16 cellular contexts compared by ENCODE assay signal in the genomic region with DNA sequence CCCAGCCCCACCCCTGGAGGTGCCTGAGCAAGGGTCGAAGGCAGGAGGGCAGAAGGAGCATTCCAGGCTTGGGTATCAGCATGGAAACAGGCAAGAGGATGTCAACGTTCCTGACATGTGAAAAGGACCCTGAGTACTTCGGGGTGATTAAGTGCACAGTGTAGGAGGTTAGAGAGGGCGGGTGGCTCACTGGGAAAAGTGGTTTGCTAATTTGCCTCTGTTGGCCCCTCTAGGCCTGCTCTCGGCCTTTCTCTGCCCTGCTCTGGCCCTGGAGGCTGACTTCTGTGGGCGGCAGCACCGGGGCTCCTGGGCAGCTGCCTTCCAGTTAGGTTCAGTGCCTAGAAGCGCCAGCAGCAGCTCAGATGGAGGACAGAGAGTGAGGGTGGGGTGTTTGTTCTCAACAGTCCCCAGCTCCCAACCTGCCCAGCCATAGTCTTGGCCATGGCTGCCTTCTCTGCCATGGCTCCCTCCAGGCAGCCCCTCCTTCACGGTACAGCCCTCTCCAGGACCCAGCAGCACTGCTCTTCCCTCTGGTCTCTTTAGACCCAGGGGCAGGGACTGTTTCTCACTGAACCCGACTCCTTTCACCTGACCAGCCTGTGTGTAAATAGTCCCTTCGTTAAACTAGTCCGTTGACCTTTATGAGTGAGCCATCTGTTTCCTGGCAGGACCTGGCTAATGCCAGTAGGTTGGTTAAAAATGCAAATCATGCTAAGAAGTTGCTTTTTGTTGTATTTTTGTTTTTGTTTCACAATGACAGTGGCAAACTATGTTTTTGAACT.
DNase-seq lines count a peak whose midpoint lies in the region; ATAC-seq, FAIRE-seq and TF ChIP-seq lines count a peak whose summit lies in the region.
"Had no signal": no experiment of that assay in that cellular context is flagged by ENCODE, and none has a peak within 500 bp of the region (broad histone marks: within the 10 kb centered on the region; RNA-seq: fewer than 3 reads in every experiment).

No MANE protein-coding gene starts in this region.

- H3K9ac ChIP-seq in HepG2 (ENCODE audit: insufficient read depth, low read depth, low read length) (no peak overlapping the region), endodermal cell (ENCODE audit: extremely low read depth, low read length, poor library complexity, severe bottlenecking) (no peak overlapping the region)
- H3K9ac ChIP-seq: KMS-11 had no signal

- H3K4me3 Mint-ChIP-seq in natural killer cell treated with Interleukin-12 subunit alpha and Interleukin-12 subunit beta and Interleukin-15 and Interleukin-18, amount 100 ng/mL, for 72 hours: peak overlapping the region; percentile 19
- H3K4me3 Mint-ChIP-seq in natural killer cell: no peak overlapping the region
- no peak overlapping the region for H3K4me3 Mint-ChIP-seq in T-helper 2 cell treated with Interferon-gamma antibody and Interleukin-4, amounts not matched to agents 5 μg/mL and 100 μg/mL, for 36 hours
- H3K4me3 Mint-ChIP-seq in endodermal cell: no peak overlapping the region
- H3K4me3 Mint-ChIP-seq: activated naive CD8-positive, alpha-beta T cell treated with anti-CD3 and anti-CD28 coated beads, Interleukin-2, amount 10 ng/mL, durations not matched to agents 7 days and 5 days; memory B cell had no signal

- H3K79me2 ChIP-seq in HepG2 (ENCODE audit: insufficient read depth, low read length): no peaks in the 10 kb centered on the region

- BruUV-seq in Panc1 (replicated peaks; lab: Mats Ljungman, UMichigan) (no TSS peak), HepG2 (replicated peaks; lab: Mats Ljungman, UMichigan) (no TSS peak)

- H3K4me2 ChIP-seq in HepG2 (ENCODE audit: low read depth, low read length): peak overlapping the region; percentile 71
- H3K4me2 ChIP-seq: KMS-11 had no signal

- no peaks in the 10 kb centered on the region for H3K9me3 Mint-ChIP-seq in natural killer cell treated with Interleukin-12 subunit alpha and Interleukin-12 subunit beta and Interleukin-15 and Interleukin-18, amount 100 ng/mL, for 72 hours
- no peaks in the 10 kb centered on the region for H3K9me3 Mint-ChIP-seq in natural killer cell
- H3K9me3 Mint-ChIP-seq in T-helper 2 cell treated with Interferon-gamma antibody and Interleukin-4, amounts not matched to agents 5 μg/mL and 100 μg/mL, for 36 hours: no peaks in the 10 kb centered on the region
- H3K9me3 Mint-ChIP-seq in endodermal cell: no peaks in the 10 kb centered on the region
- H3K9me3 Mint-ChIP-seq: activated naive CD8-positive, alpha-beta T cell treated with anti-CD3 and anti-CD28 coated beads, Interleukin-2, amount 10 ng/mL, durations not matched to agents 7 days and 5 days; memory B cell had no signal

- intact Hi-C loops in natural killer cell (cut with micrococcal nuclease): no loop called here
- intact Hi-C loops in Panc1 (cut with micrococcal nuclease; ENCODE audit: unreplicated experiment): no loop called here
- intact Hi-C loops in HepG2 (cut with micrococcal nuclease; ENCODE audit: unreplicated experiment): no loop called here

- H3K36me3 Mint-ChIP-seq in natural killer cell treated with Interleukin-12 subunit alpha and Interleukin-12 subunit beta and Interleukin-15 and Interleukin-18, amount 100 ng/mL, for 72 hours: no peaks in the 10 kb centered on the region
- H3K36me3 Mint-ChIP-seq in natural killer cell (no peaks in the 10 kb centered on the region), endodermal cell (ENCODE audit: low read depth) (no peaks in the 10 kb centered on the region)
- no peaks in the 10 kb centered on the region for H3K36me3 Mint-ChIP-seq in T-helper 2 cell treated with Interferon-gamma antibody and Interleukin-4, amounts not matched to agents 5 μg/mL and 100 μg/mL, for 36 hours (ENCODE audit: low read depth)
- H3K36me3 Mint-ChIP-seq: activated naive CD8-positive, alpha-beta T cell treated with anti-CD3 and anti-CD28 coated beads, Interleukin-2, amount 10 ng/mL, durations not matched to agents 7 days and 5 days; memory B cell had no signal

- H3K4me1 Mint-ChIP-seq in natural killer cell treated with Interleukin-12 subunit alpha and Interleukin-12 subunit beta and Interleukin-15 and Interleukin-18, amount 100 ng/mL, for 72 hours (ENCODE audit: low read depth in 2 of 2): peaks cover 5 to 10% of the 10 kb centered on the region in 2 donors
- H3K4me1 Mint-ChIP-seq in natural killer cell (no peaks in the 10 kb centered on the region), endodermal cell (peaks cover 5% of the 10 kb centered on the region)
- peaks cover 4% of the 10 kb centered on the region for H3K4me1 Mint-ChIP-seq in T-helper 2 cell treated with Interferon-gamma antibody and Interleukin-4, amounts not matched to agents 5 μg/mL and 100 μg/mL, for 36 hours (ENCODE audit: low read depth)
- H3K4me1 Mint-ChIP-seq: activated naive CD8-positive, alpha-beta T cell treated with anti-CD3 and anti-CD28 coated beads, Interleukin-2, amount 10 ng/mL, durations not matched to agents 7 days and 5 days; memory B cell had no signal

- 34% methylated on average over 12 of the region's 12 CpGs for WGBS in HepG2 (ENCODE audit: low lambda C conversion rate)
- WGBS in endodermal cell (ENCODE audit: insufficient coverage in 1 of 2, insufficient read length in 1 of 2), 2 experiments: 65 to 80% methylated on average over 6 to 11 of the region's 12 CpGs

- H3K4me1 ChIP-seq in Panc1 (ENCODE audit: control insufficient read depth, insufficient read depth, low read length) (peaks cover 9% of the 10 kb centered on the region), HepG2 (ENCODE audit: insufficient read depth, low read length) (peaks cover 23% of the 10 kb centered on the region), endodermal cell (ENCODE audit: control insufficient read depth, insufficient read depth, low read length) (no peaks in the 10 kb centered on the region)

- DNase-seq in natural killer cell treated with Interleukin-12 subunit alpha and Interleukin-12 subunit beta and Interleukin-15 and Interleukin-18, amount 100 ng/mL, for 72 hours (ENCODE audit: low spot score): no peak
- DNase-seq in natural killer cell (no peak), Panc1 (ENCODE audit: low read depth, low spot score) (no peak), HepG2 (ENCODE audit: low spot score) (peak; percentile 21), endodermal cell (no peak)
- DNase-seq in NK-92 treated with Interleukin-12 subunit alpha and Interleukin-12 subunit beta, amount 100 ng/mL, for 24 hours (lab: John Stamatoyannopoulos, UW): no peak
- no peak for DNase-seq in T-helper 2 cell treated with Interferon-gamma antibody and Interleukin-4, amounts not matched to agents 5 μg/mL and 100 μg/mL, for 36 hours (ENCODE audit: low spot score)
- DNase-seq: activated CD4-positive, CD25-positive, alpha-beta regulatory T cell; activated naive CD8-positive, alpha-beta T cell treated with anti-CD3 and anti-CD28 coated beads, Interleukin-2, amount 10 ng/mL, durations not matched to agents 7 days and 5 days; NCI-H187 treated with DMSO at 0.1 percent for 48 hours; ovary; stimulated activated CD4-positive, alpha-beta T cell treated with anti-CD3 and anti-CD28 coated beads, Interleukin-15, amount 100 ng/mL, for 24 hours; SW 1271 had no signal

- CTCF ChIA-PET in Panc1 (lab: Charles Lee) (no interaction called here), HepG2 (lab: Yijun Ruan, JAX; ENCODE audit: low intra/inter-chr PET ratio, low total read pairs) (no interaction called here)

- H3K9me3 ChIP-seq in Panc1 (ENCODE audit: control insufficient read depth, insufficient read depth, low read depth, low read length) (no peaks in the 10 kb centered on the region), HepG2 (ENCODE audit: low read length) (no peaks in the 10 kb centered on the region), endodermal cell (ENCODE audit: control insufficient read depth, low read length) (no peaks in the 10 kb centered on the region)
- H3K9me3 ChIP-seq: ovary had no signal

- H3K4me3 ChIP-seq in Panc1 (ENCODE audit: low read depth in 2 of 2, low read length in 2 of 2) (no peak overlapping the region), HepG2 (replicated peaks in 1 of 3; ENCODE audit: insufficient read depth in 1 of 3, low read depth in 2 of 3, low read length in 3 of 3) (peak overlapping the region in 2 of 3 experiments; percentile 8 to 45; a peak in 2 of 6 replicates), endodermal cell (ENCODE audit: low read length) (no peak overlapping the region)
- H3K4me3 ChIP-seq: ovary had no signal

- H3K27ac ChIP-seq in Panc1 (ENCODE audit: low read length) (peak overlapping the region; percentile 30; the same call in 1 of the 2 replicates), HepG2 (ENCODE audit: extremely low read length, insufficient read depth, low read length) (no peak overlapping the region), endodermal cell (ENCODE audit: low read depth, low read length) (no peak overlapping the region)
- H3K27ac ChIP-seq: KMS-11, ovary had no signal

- ATAC-seq in natural killer cell treated with Interleukin-12 subunit alpha and Interleukin-12 subunit beta and Interleukin-15 and Interleukin-18, amount 100 ng/mL, for 72 hours: peak; percentile 75 to 83
- ATAC-seq in natural killer cell (no peak), Panc1 (peak; percentile 70), HepG2 (peak; percentile 93), GM19395 (IDR thresholded peaks at IDR 0.05; ENCODE audit: unreplicated experiment) (no peak)

- peaks cover 29 to 36% of the 10 kb centered on the region in 2 donors for H3K27me3 Mint-ChIP-seq in natural killer cell treated with Interleukin-12 subunit alpha and Interleukin-12 subunit beta and Interleukin-15 and Interleukin-18, amount 100 ng/mL, for 72 hours
- peaks cover 24 to 55% of the 10 kb centered on the region in 2 donors for H3K27me3 Mint-ChIP-seq in natural killer cell (ENCODE audit: low read depth in 2 of 2)
- peaks cover 15% of the 10 kb centered on the region for H3K27me3 Mint-ChIP-seq in T-helper 2 cell treated with Interferon-gamma antibody and Interleukin-4, amounts not matched to agents 5 μg/mL and 100 μg/mL, for 36 hours (ENCODE audit: low read depth)
- H3K27me3 Mint-ChIP-seq in endodermal cell (ENCODE audit: insufficient read depth): peaks cover 5% of the 10 kb centered on the region

- no peak for TF ChIP-seq POLR2A in HepG2 (IDR thresholded peaks at IDR 0.05; ENCODE audit: insufficient read depth in 1 of 2, low read depth in 2 of 2, low read length in 2 of 2)

- TF ChIP-seq RAD21 in HepG2 (CRISPR knock-in tag; IDR thresholded peaks at IDR 0.05): no peak

- TF ChIP-seq EP300 in HepG2 (IDR thresholded peaks at IDR 0.05; ENCODE audit: low read depth in 2 of 2, low read length in 2 of 2) (0 out of 4 replicates have a peak, but pooled peaks of 1 of the 2 experiments have one; percentile 13), HepG2 (CRISPR knock-in tag; IDR thresholded peaks at IDR 0.05; ENCODE audit: borderline replicate concordance) (no peak)

- no peak for TF ChIP-seq CTCF in natural killer cell (IDR thresholded peaks at IDR 0.05)
- TF ChIP-seq CTCF in Panc1 (IDR thresholded peaks at IDR 0.05): no peak
- TF ChIP-seq CTCF in HepG2 (CRISPR knock-in tag; IDR thresholded peaks at IDR 0.05): no peak
- TF ChIP-seq CTCF in endodermal cell (conservative IDR thresholded peaks at IDR 0.05): no peak

- in situ Hi-C loops in Panc1 (cut with HindIII; ENCODE audit: low pct_unique_long_range_greater_than_20kb, low sequenced_read_pairs): no loop called here
- in situ Hi-C loops in HepG2 (cut with HindIII; ENCODE audit: extremely low pct_ligation_motif_present, low pct_unique_long_range_greater_than_20kb): no loop called here

- no peak overlapping the region for H2AFZ ChIP-seq in HepG2 (ENCODE audit: low read length)

- no peaks in the 10 kb centered on the region for H3K27me3 ChIP-seq in Panc1 (ENCODE audit: control insufficient read depth, insufficient read depth, low read length)
- H3K27me3 ChIP-seq in HepG2 (ENCODE audit: control insufficient read depth in 1 of 2, insufficient read depth in 2 of 2, low read length in 2 of 2): peaks cover 0 to 6% of the 10 kb centered on the region in 2 experiments; a peak in 1 of 5 replicates
- no peaks in the 10 kb centered on the region for H3K27me3 ChIP-seq in endodermal cell (ENCODE audit: control insufficient read depth, insufficient read depth, low read length, poor library complexity, severe bottlenecking)
- H3K27me3 ChIP-seq: ovary had no signal

- FAIRE-seq in HepG2 (lab: Jason Lieb, UNC): peak; percentile 65

- no peaks in the 10 kb centered on the region for H4K20me1 ChIP-seq in HepG2 (ENCODE audit: insufficient read depth, low read length)

- H3K27ac Mint-ChIP-seq in natural killer cell treated with Interleukin-12 subunit alpha and Interleukin-12 subunit beta and Interleukin-15 and Interleukin-18, amount 100 ng/mL, for 72 hours: peak overlapping the region; percentile 2 to 72
- H3K27ac Mint-ChIP-seq in natural killer cell (no peak overlapping the region), endodermal cell (no peak overlapping the region)
- H3K27ac Mint-ChIP-seq in T-helper 2 cell treated with Interferon-gamma antibody and Interleukin-4, amounts not matched to agents 5 μg/mL and 100 μg/mL, for 36 hours: no peak overlapping the region
- H3K27ac Mint-ChIP-seq: activated naive CD8-positive, alpha-beta T cell treated with anti-CD3 and anti-CD28 coated beads, Interleukin-2, amount 10 ng/mL, durations not matched to agents 7 days and 5 days; memory B cell had no signal

- POLR2A ChIA-PET in Panc1 (lab: Charles Lee): no interaction called here
- POLR2A ChIA-PET in HepG2 (lab: Yijun Ruan, JAX): no interaction called here

- H3K36me3 ChIP-seq in Panc1 (ENCODE audit: control insufficient read depth, insufficient read depth, low read length): no peaks in the 10 kb centered on the region
- no peaks in the 10 kb centered on the region for H3K36me3 ChIP-seq in HepG2 (replicated peaks in 1 of 2; ENCODE audit: control insufficient read depth in 1 of 2, insufficient read depth in 2 of 2, low read length in 2 of 2)
- no peaks in the 10 kb centered on the region for H3K36me3 ChIP-seq in endodermal cell (ENCODE audit: control insufficient read depth, insufficient read depth, low read length)
- H3K36me3 ChIP-seq: ovary had no signal

Comparison
In these comparisons a context has a peak if more than half of its experiments do, and no peak if none do; other contexts are left out.
1. ATAC-seq: peak in natural killer cell treated with Interleukin-12 subunit alpha and Interleukin-12 subunit beta and Interleukin-15 and Interleukin-18, amount 100 ng/mL, for 72 hours (2 of 2), Panc1 (single experiment) and HepG2 (single experiment); none in natural killer cell (0 of 3) and GM19395 (single experiment).
2. H3K27ac Mint-ChIP-seq: peak in natural killer cell treated with Interleukin-12 subunit alpha and Interleukin-12 subunit beta and Interleukin-15 and Interleukin-18, amount 100 ng/mL, for 72 hours (2 of 2); none in natural killer cell (0 of 2), T-helper 2 cell treated with Interferon-gamma antibody and Interleukin-4, amounts not matched to agents 5 μg/mL and 100 μg/mL, for 36 hours (single experiment) and endodermal cell (single experiment).
3. H3K4me3 ChIP-seq: peak in HepG2 (2 of 3); none in Panc1 (0 of 2) and endodermal cell (single experiment).